ENCODE assay signal across 1 cellular context in the genomic region with DNA sequence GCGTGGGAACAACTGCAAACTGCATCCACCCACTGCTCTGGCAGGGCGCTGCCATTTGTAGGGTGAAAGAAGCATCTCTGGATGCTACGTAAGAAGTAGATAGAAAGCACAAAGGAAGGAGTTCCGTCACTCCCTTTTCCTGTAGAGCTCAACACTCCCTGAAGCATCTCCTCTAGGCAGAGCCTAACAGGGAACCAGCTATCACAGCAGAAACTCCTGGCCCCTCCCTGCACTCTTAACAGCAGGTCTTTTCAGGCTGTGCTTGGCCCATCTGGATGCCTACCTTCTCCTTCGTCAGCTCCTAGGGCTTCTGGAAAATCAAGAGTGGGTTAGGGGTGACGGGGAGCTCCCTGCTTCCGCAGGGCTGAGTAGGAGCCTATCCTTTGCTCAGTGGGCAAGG.
TF ChIP-seq lines count a peak whose summit lies in the region.

No MANE protein-coding gene starts in this region.

TF ChIP-seq in H1, 55 proteins besides CTCF, POLR2A, EP300 and RAD21:
- TF ChIP-seq, protein P1, sequence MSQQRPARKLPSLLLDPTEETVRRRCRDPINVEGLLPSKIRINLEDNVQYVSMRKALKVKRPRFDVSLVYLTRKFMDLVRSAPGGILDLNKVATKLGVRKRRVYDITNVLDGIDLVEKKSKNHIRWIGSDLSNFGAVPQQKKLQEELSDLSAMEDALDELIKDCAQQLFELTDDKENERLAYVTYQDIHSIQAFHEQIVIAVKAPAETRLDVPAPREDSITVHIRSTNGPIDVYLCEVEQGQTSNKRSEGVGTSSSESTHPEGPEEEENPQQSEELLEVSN (IDR thresholded peaks at IDR 0.05): no peak
- TF ChIP-seq PHF8 (conservative IDR thresholded peaks at IDR 0.05; ENCODE audit: low read depth, low read length): no peak
- TF ChIP-seq, protein P2, sequence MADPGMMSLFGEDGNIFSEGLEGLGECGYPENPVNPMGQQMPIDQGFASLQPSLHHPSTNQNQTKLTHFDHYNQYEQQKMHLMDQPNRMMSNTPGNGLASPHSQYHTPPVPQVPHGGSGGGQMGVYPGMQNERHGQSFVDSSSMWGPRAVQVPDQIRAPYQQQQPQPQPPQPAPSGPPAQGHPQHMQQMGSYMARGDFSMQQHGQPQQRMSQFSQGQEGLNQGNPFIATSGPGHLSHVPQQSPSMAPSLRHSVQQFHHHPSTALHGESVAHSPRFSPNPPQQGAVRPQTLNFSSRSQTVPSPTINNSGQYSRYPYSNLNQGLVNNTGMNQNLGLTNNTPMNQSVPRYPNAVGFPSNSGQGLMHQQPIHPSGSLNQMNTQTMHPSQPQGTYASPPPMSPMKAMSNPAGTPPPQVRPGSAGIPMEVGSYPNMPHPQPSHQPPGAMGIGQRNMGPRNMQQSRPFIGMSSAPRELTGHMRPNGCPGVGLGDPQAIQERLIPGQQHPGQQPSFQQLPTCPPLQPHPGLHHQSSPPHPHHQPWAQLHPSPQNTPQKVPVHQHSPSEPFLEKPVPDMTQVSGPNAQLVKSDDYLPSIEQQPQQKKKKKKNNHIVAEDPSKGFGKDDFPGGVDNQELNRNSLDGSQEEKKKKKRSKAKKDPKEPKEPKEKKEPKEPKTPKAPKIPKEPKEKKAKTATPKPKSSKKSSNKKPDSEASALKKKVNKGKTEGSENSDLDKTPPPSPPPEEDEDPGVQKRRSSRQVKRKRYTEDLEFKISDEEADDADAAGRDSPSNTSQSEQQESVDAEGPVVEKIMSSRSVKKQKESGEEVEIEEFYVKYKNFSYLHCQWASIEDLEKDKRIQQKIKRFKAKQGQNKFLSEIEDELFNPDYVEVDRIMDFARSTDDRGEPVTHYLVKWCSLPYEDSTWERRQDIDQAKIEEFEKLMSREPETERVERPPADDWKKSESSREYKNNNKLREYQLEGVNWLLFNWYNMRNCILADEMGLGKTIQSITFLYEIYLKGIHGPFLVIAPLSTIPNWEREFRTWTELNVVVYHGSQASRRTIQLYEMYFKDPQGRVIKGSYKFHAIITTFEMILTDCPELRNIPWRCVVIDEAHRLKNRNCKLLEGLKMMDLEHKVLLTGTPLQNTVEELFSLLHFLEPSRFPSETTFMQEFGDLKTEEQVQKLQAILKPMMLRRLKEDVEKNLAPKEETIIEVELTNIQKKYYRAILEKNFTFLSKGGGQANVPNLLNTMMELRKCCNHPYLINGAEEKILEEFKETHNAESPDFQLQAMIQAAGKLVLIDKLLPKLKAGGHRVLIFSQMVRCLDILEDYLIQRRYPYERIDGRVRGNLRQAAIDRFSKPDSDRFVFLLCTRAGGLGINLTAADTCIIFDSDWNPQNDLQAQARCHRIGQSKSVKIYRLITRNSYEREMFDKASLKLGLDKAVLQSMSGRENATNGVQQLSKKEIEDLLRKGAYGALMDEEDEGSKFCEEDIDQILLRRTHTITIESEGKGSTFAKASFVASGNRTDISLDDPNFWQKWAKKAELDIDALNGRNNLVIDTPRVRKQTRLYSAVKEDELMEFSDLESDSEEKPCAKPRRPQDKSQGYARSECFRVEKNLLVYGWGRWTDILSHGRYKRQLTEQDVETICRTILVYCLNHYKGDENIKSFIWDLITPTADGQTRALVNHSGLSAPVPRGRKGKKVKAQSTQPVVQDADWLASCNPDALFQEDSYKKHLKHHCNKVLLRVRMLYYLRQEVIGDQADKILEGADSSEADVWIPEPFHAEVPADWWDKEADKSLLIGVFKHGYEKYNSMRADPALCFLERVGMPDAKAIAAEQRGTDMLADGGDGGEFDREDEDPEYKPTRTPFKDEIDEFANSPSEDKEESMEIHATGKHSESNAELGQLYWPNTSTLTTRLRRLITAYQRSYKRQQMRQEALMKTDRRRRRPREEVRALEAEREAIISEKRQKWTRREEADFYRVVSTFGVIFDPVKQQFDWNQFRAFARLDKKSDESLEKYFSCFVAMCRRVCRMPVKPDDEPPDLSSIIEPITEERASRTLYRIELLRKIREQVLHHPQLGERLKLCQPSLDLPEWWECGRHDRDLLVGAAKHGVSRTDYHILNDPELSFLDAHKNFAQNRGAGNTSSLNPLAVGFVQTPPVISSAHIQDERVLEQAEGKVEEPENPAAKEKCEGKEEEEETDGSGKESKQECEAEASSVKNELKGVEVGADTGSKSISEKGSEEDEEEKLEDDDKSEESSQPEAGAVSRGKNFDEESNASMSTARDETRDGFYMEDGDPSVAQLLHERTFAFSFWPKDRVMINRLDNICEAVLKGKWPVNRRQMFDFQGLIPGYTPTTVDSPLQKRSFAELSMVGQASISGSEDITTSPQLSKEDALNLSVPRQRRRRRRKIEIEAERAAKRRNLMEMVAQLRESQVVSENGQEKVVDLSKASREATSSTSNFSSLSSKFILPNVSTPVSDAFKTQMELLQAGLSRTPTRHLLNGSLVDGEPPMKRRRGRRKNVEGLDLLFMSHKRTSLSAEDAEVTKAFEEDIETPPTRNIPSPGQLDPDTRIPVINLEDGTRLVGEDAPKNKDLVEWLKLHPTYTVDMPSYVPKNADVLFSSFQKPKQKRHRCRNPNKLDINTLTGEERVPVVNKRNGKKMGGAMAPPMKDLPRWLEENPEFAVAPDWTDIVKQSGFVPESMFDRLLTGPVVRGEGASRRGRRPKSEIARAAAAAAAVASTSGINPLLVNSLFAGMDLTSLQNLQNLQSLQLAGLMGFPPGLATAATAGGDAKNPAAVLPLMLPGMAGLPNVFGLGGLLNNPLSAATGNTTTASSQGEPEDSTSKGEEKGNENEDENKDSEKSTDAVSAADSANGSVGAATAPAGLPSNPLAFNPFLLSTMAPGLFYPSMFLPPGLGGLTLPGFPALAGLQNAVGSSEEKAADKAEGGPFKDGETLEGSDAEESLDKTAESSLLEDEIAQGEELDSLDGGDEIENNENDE (IDR thresholded peaks at IDR 0.05; ENCODE audit: insufficient replicate concordance, low read length): no peak
- TF ChIP-seq BCL11A (IDR thresholded peaks at IDR 0.05; ENCODE audit: low read depth in 2 of 2, low read length in 2 of 2): no peak
- no peak for TF ChIP-seq ZNF274 (IDR thresholded peaks at IDR 0.05; ENCODE audit: borderline replicate concordance, extremely low read depth, low read length)
- no peak for TF ChIP-seq YY1 (IDR thresholded peaks at IDR 0.05; ENCODE audit: low read depth, low read length)
- TF ChIP-seq FOSL1 (IDR thresholded peaks at IDR 0.05; ENCODE audit: insufficient read depth, low read depth, low read length): no peak
- no peak for TF ChIP-seq SRF (IDR thresholded peaks at IDR 0.05; ENCODE audit: low read depth, low read length)
- TF ChIP-seq TAF7 (optimal IDR thresholded peaks at IDR 0.05; ENCODE audit: borderline replicate concordance, low read depth, low read length): no peak
- no peak for TF ChIP-seq MAFK (IDR thresholded peaks at IDR 0.05; ENCODE audit: low read depth, low read length)
- no peak for TF ChIP-seq RFX5 (IDR thresholded peaks at IDR 0.05; ENCODE audit: borderline replicate concordance, low read depth, low read length)
- TF ChIP-seq EZH2 (IDR thresholded peaks at IDR 0.05; ENCODE audit: low read depth, low read length, severe bottlenecking): no peak
